In genomic region chr5:16862777-16863176, GRCh38 we compare ENCODE assay signal across 1 cellular context.
TF ChIP-seq lines count a peak whose summit lies in the region.

No MANE protein-coding gene starts in this region.

TF ChIP-seq in GM23338, 12 proteins besides CTCF, POLR2A, EP300 and RAD21 (continued from another document):
- TF ChIP-seq REST (IDR thresholded peaks at IDR 0.05; ENCODE audit: unreplicated experiment) (no peak), JUNB (IDR thresholded peaks at IDR 0.05; ENCODE audit: unreplicated experiment) (no peak), ZNF331 (CRISPR knock-in tag; IDR thresholded peaks at IDR 0.05; ENCODE audit: low read depth) (no peak), STAT1 (IDR thresholded peaks at IDR 0.05; ENCODE audit: unreplicated experiment) (no peak), EZH2phosphoT487 (IDR thresholded peaks at IDR 0.05; ENCODE audit: unreplicated experiment) (no peak), ZNF462 (CRISPR knock-in tag; IDR thresholded peaks at IDR 0.05) (no peak), ZNF114 (CRISPR knock-in tag; IDR thresholded peaks at IDR 0.05) (no peak), POLR2AphosphoS5 (IDR thresholded peaks at IDR 0.05; ENCODE audit: low read depth) (no peak), NANOG (IDR thresholded peaks at IDR 0.05; ENCODE audit: borderline replicate concordance) (no peak)
